1 cellular context compared by ENCODE assay signal in genomic region chr1:240091201-240091600, GRCh38.
TF ChIP-seq lines count a peak whose summit lies in the region.

No MANE protein-coding gene starts in this region.

TF ChIP-seq in HepG2, 621 proteins besides CTCF, POLR2A, EP300 and RAD21:
- TF ChIP-seq HOXA3 (CRISPR knock-in tag; IDR thresholded peaks at IDR 0.05) (no peak), ZNF543 (CRISPR knock-in tag; IDR thresholded peaks at IDR 0.05) (no peak), KDM4B (CRISPR knock-in tag; IDR thresholded peaks at IDR 0.05) (no peak), HNF4A (CRISPR knock-in tag; IDR thresholded peaks at IDR 0.05) (no peak), AGO2 (optimal IDR thresholded peaks at IDR 0.05; ENCODE audit: low read depth, low read length) (no peak), ZNF746 (CRISPR knock-in tag; IDR thresholded peaks at IDR 0.05) (no peak), KLF12 (CRISPR knock-in tag; IDR thresholded peaks at IDR 0.05; ENCODE audit: borderline replicate concordance) (no peak), ZNF12 (CRISPR knock-in tag; IDR thresholded peaks at IDR 0.05) (no peak), BCL6 (CRISPR knock-in tag; IDR thresholded peaks at IDR 0.05) (no peak), FOXP1 (IDR thresholded peaks at IDR 0.05) (no peak), FOXP1 (CRISPR knock-in tag; IDR thresholded peaks at IDR 0.05) (no peak), SNAI1 (CRISPR knock-in tag; IDR thresholded peaks at IDR 0.05; ENCODE audit: borderline replicate concordance) (no peak), SYNCRIP (IDR thresholded peaks at IDR 0.05; ENCODE audit: insufficient read depth, low read depth, low read length) (no peak), FOXK1 (CRISPR knock-in tag; IDR thresholded peaks at IDR 0.05; ENCODE audit: borderline replicate concordance, low read depth) (no peak), ZNF430 (CRISPR knock-in tag; IDR thresholded peaks at IDR 0.05) (no peak), TOPORS (CRISPR knock-in tag; IDR thresholded peaks at IDR 0.05) (no peak)
- TF ChIP-seq, protein P1, sequence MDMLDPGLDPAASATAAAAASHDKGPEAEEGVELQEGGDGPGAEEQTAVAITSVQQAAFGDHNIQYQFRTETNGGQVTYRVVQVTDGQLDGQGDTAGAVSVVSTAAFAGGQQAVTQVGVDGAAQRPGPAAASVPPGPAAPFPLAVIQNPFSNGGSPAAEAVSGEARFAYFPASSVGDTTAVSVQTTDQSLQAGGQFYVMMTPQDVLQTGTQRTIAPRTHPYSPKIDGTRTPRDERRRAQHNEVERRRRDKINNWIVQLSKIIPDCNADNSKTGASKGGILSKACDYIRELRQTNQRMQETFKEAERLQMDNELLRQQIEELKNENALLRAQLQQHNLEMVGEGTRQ (IDR thresholded peaks at IDR 0.05; ENCODE audit: low read depth, low read length) = no peak
- TF ChIP-seq, protein P1 (CRISPR knock-in tag; IDR thresholded peaks at IDR 0.05; ENCODE audit: borderline replicate concordance) = no peak
